In genomic region chr20:63868264-63868663, GRCh38 we compare ENCODE assay signal across 1 cellular context.
TF ChIP-seq lines count a peak whose summit lies in the region.

No MANE protein-coding gene starts in this region.

TF ChIP-seq in K562, 482 proteins besides CTCF, POLR2A, EP300 and RAD21:
- TF ChIP-seq ZBTB33 (CRISPR knock-in tag; IDR thresholded peaks at IDR 0.05) (0 out of 2 replicates have a peak, but pooled peaks have one; percentile 30), CBX5 (IDR thresholded peaks at IDR 0.05; ENCODE audit: borderline replicate concordance, low read depth) (no peak)
TF ChIP-seq in K562: peak in this region for 1.
